In genomic region chr21:43805275-43805800, GRCh38 we compare ENCODE assay signal across 10 cellular contexts. TPM values are rescaled to one million over a fixed set of nuclear protein-coding genes. Genes with fewer than 3 reads are reported as not detected.
DNase-seq lines count a peak whose midpoint lies in the region; ATAC-seq and TF ChIP-seq lines count a peak whose summit lies in the region.
"Had no signal": no experiment of that assay in that cellular context is flagged by ENCODE, and none has a peak within 500 bp of the region (broad histone marks: within the 10 kb centered on the region; RNA-seq: fewer than 3 reads in every experiment).

No MANE protein-coding gene starts in this region.

- H3K36me3 Mint-ChIP-seq in activated CD4-positive, alpha-beta T cell treated with anti-CD3 and anti-CD28 coated beads, Interleukin-2, amount 10 ng/mL, durations not matched to agents 7 days and 5 days (ENCODE audit: low read depth) = peaks cover 16% of the 10 kb centered on the region
- H3K36me3 Mint-ChIP-seq in T-helper 2 cell treated with Interferon-gamma antibody and Interleukin-4, amounts not matched to agents 5 μg/mL and 100 μg/mL, for 36 hours (ENCODE audit: low read depth) = peaks cover 6% of the 10 kb centered on the region

- no peak for DNase-seq in activated CD4-positive, alpha-beta T cell treated with anti-CD3 and anti-CD28 coated beads, Interleukin-2, amount 10 ng/mL, durations not matched to agents 7 days and 5 days
- no peak for DNase-seq in activated CD4-positive, alpha-beta T cell treated with anti-CD3 and anti-CD28 coated beads, Interleukin-2, amount 50 U/mL, for 48 hours
- peak; percentile 92 for DNase-seq in spleen
- DNase-seq in T-helper 2 cell treated with Interferon-gamma antibody and Interleukin-4, amounts not matched to agents 5 μg/mL and 100 μg/mL, for 36 hours (ENCODE audit: low spot score) = no peak
- DNase-seq in activated effector memory CD4-positive, alpha-beta T cell treated with Interleukin-2 at 50 U/mL for 16 hours = no peak
- no peak for DNase-seq in islet precursor cell
- DNase-seq: ACHN had no signal

- H2AFZ ChIP-seq in KMS-11 (ENCODE audit: low read depth) = no peak overlapping the region

- H3K27ac Mint-ChIP-seq in activated CD4-positive, alpha-beta T cell treated with anti-CD3 and anti-CD28 coated beads, Interleukin-2, amount 10 ng/mL, durations not matched to agents 7 days and 5 days = peak overlapping the region; percentile 36
- no peak overlapping the region for H3K27ac Mint-ChIP-seq in T-helper 2 cell treated with Interferon-gamma antibody and Interleukin-4, amounts not matched to agents 5 μg/mL and 100 μg/mL, for 36 hours

- no peaks in the 10 kb centered on the region for H3K9me3 Mint-ChIP-seq in activated CD4-positive, alpha-beta T cell treated with anti-CD3 and anti-CD28 coated beads, Interleukin-2, amount 10 ng/mL, durations not matched to agents 7 days and 5 days
- H3K9me3 Mint-ChIP-seq in T-helper 2 cell treated with Interferon-gamma antibody and Interleukin-4, amounts not matched to agents 5 μg/mL and 100 μg/mL, for 36 hours = no peaks in the 10 kb centered on the region

- H3K27me3 ChIP-seq in KMS-11 (ENCODE audit: insufficient read depth, low read depth) = no peaks in the 10 kb centered on the region
- no peaks in the 10 kb centered on the region for H3K27me3 ChIP-seq in spleen (replicated peaks in 1 of 7)
- H3K27me3 ChIP-seq: breast epithelium had no signal

- H3K9me3 ChIP-seq in spleen = no peaks in the 10 kb centered on the region
- H3K9me3 ChIP-seq: breast epithelium had no signal

- no peak overlapping the region for H3K4me3 Mint-ChIP-seq in activated CD4-positive, alpha-beta T cell treated with anti-CD3 and anti-CD28 coated beads, Interleukin-2, amount 10 ng/mL, durations not matched to agents 7 days and 5 days
- no peak overlapping the region for H3K4me3 Mint-ChIP-seq in T-helper 2 cell treated with Interferon-gamma antibody and Interleukin-4, amounts not matched to agents 5 μg/mL and 100 μg/mL, for 36 hours

- H3K79me2 ChIP-seq in KMS-11 (ENCODE audit: insufficient read depth, low read depth) = no peaks in the 10 kb centered on the region

- H3K27ac ChIP-seq in KMS-11 (peak overlapping the region; percentile 18; the same call in 1 of the 2 replicates), spleen (peak overlapping the region in 7 of 8 donors; percentile 54 to 85 (median 82))
- H3K27ac ChIP-seq: breast epithelium had no signal

- POLR2A ChIA-PET in activated CD4-positive, alpha-beta T cell treated with anti-CD3 and anti-CD28 coated beads, Interleukin-2, amount 10 ng/mL, durations not matched to agents 7 days and 5 days (lab: Charles Lee) = no interaction called here

- no peak overlapping the region for H3K4me3 ChIP-seq in KMS-11 (IDR thresholded peaks at IDR 0.05; ENCODE audit: insufficient read depth, low read depth, low read length)
- H3K4me3 ChIP-seq in spleen = no peak overlapping the region
- H3K4me3 ChIP-seq: breast epithelium had no signal

- no peak overlapping the region for H3K9ac ChIP-seq in KMS-11

- no peak for TF ChIP-seq POLR2A in spleen (IDR thresholded peaks at IDR 0.05)

- H3K27me3 Mint-ChIP-seq in activated CD4-positive, alpha-beta T cell treated with anti-CD3 and anti-CD28 coated beads, Interleukin-2, amount 10 ng/mL, durations not matched to agents 7 days and 5 days = no peaks in the 10 kb centered on the region
- no peaks in the 10 kb centered on the region for H3K27me3 Mint-ChIP-seq in T-helper 2 cell treated with Interferon-gamma antibody and Interleukin-4, amounts not matched to agents 5 μg/mL and 100 μg/mL, for 36 hours (ENCODE audit: low read depth)

- CTCF ChIA-PET in activated CD4-positive, alpha-beta T cell treated with anti-CD3 and anti-CD28 coated beads, Interleukin-2, amount 10 ng/mL, durations not matched to agents 7 days and 5 days (lab: Charles Lee) = no interaction called here

- WGBS in spleen, 5 donors = 39 to 56% (median 43%) methylated on average over 14 of the region's 14 CpGs

- peaks cover 14% of the 10 kb centered on the region; the same call in 1 of the 2 replicates for H3K36me3 ChIP-seq in KMS-11 (ENCODE audit: insufficient read depth)
- H3K36me3 ChIP-seq in spleen = peaks cover 0 to 64% (median 41%) of the 10 kb centered on the region in 6 donors
- H3K36me3 ChIP-seq: breast epithelium had no signal

- H3K4me1 ChIP-seq in KMS-11 (ENCODE audit: low read depth, poor library complexity, severe bottlenecking) (peaks cover 14% of the 10 kb centered on the region), spleen (peaks cover 0 to 60% (median 37%) of the 10 kb centered on the region in 6 donors)

- H3K4me2 ChIP-seq in KMS-11 = no peak overlapping the region

- no peaks in the 10 kb centered on the region for H4K20me1 ChIP-seq in KMS-11 (ENCODE audit: insufficient read depth)

- peak; percentile 80 for ATAC-seq in HG02588 (IDR thresholded peaks at IDR 0.05; ENCODE audit: unreplicated experiment)

- intact Hi-C loops in spleen (cut with DNase I; ENCODE audit: low total_unique reads) = no loop called here

- TF ChIP-seq CTCF in KMS-11 (conservative IDR thresholded peaks at IDR 0.05; ENCODE audit: low read depth, low read length) = no peak
- TF ChIP-seq CTCF in spleen (IDR thresholded peaks at IDR 0.05 in 8 of 11, conservative IDR thresholded peaks at IDR 0.05 in 3 of 11) = no peak

- H3K4me1 Mint-ChIP-seq in activated CD4-positive, alpha-beta T cell treated with anti-CD3 and anti-CD28 coated beads, Interleukin-2, amount 10 ng/mL, durations not matched to agents 7 days and 5 days = no peaks in the 10 kb centered on the region
- peaks cover 2% of the 10 kb centered on the region for H3K4me1 Mint-ChIP-seq in T-helper 2 cell treated with Interferon-gamma antibody and Interleukin-4, amounts not matched to agents 5 μg/mL and 100 μg/mL, for 36 hours (ENCODE audit: low read depth)

RNA-seq across cellular contexts. Expression of gene RRP1, which starts 16.0 kb away (rescaled TPM):
- total RNA-seq in activated CD4-positive, alpha-beta T cell treated with anti-CD3 and anti-CD28 coated beads, Interleukin-2, amount 10 ng/mL, durations not matched to agents 7 days and 5 days = 10 to 100 TPM; 25.3 to 28.5 TPM
- 10 to 100 TPM; 11.5 to 26.9 (median 20.5) TPM for total RNA-seq in spleen
- 10 to 100 TPM; 12.6 to 18.8 (median 15.8) TPM for polyA plus RNA-seq in spleen

RNA-seq across cellular contexts. Expression of gene CSTB, which starts 29.2 kb away (rescaled TPM):
- 10 to 100 TPM; 44.4 to 48.7 TPM for total RNA-seq in activated CD4-positive, alpha-beta T cell treated with anti-CD3 and anti-CD28 coated beads, Interleukin-2, amount 10 ng/mL, durations not matched to agents 7 days and 5 days
- total RNA-seq in spleen = 10 to 100 TPM; 10.5 to 36.6 (median 28.6) TPM
- polyA plus RNA-seq in spleen = 10 to 100 TPM; 39.6 to 93.8 (median 48.5) TPM

RNA-seq across cellular contexts. Expression of gene AGPAT3, which starts 59.7 kb away (rescaled TPM):
- 10 to 100 TPM; 80.3 to 93.1 TPM for total RNA-seq in activated CD4-positive, alpha-beta T cell treated with anti-CD3 and anti-CD28 coated beads, Interleukin-2, amount 10 ng/mL, durations not matched to agents 7 days and 5 days
- 10 to 100 TPM; 50.8 to 92.0 (median 64.5) TPM for total RNA-seq in spleen
- polyA plus RNA-seq in spleen = 10 to 100 TPM in 1 of 3 donors, 1 to 10 TPM in 2; 6.9 to 20.7 (median 8.3) TPM
